ENCODE assay signal across 3 cellular contexts in genomic region chr1:11025618-11026017, GRCh38.
TF ChIP-seq lines count a peak whose summit lies in the region.

No MANE protein-coding gene starts in this region.

TF ChIP-seq in SK-N-SH treated with all-trans-retinoic acid at 6 μM for 48 hours, 23 proteins besides CTCF, POLR2A, EP300 and RAD21:
- TF ChIP-seq ZC3H10 (CRISPR knock-in tag; IDR thresholded peaks at IDR 0.05) (0 out of 2 replicates have a peak, but pooled peaks have one; percentile 20), TSHZ2 (CRISPR knock-in tag; IDR thresholded peaks at IDR 0.05) (no peak)

TF ChIP-seq in SK-N-SH, 30 proteins besides CTCF, POLR2A, EP300 and RAD21:
- TF ChIP-seq ELF1 (IDR thresholded peaks at IDR 0.05) (no peak), USF1 (IDR thresholded peaks at IDR 0.05; ENCODE audit: borderline replicate concordance, low read depth) (no peak), MXI1 (IDR thresholded peaks at IDR 0.05; ENCODE audit: low read depth, low read length) (no peak), REST (IDR thresholded peaks at IDR 0.05; ENCODE audit: low read depth, low read length) (no peak), JUND (IDR thresholded peaks at IDR 0.05) (no peak), NRF1 (IDR thresholded peaks at IDR 0.05; ENCODE audit: low read depth, low read length) (no peak), GATA2 (CRISPR knock-in tag; IDR thresholded peaks at IDR 0.05) (no peak), GABPA (IDR thresholded peaks at IDR 0.05; ENCODE audit: low read depth) (no peak), POLR2AphosphoS5 (IDR thresholded peaks at IDR 0.05; ENCODE audit: low read depth, low read length) (no peak), SIN3A (IDR thresholded peaks at IDR 0.05; ENCODE audit: borderline replicate concordance, low read depth, low read length) (no peak), MAX (IDR thresholded peaks at IDR 0.05; ENCODE audit: low read depth) (no peak), TEAD4 (IDR thresholded peaks at IDR 0.05; ENCODE audit: borderline replicate concordance, insufficient read depth) (no peak), RXRA (IDR thresholded peaks at IDR 0.05; ENCODE audit: borderline replicate concordance, low read depth) (no peak), SMC3 (IDR thresholded peaks at IDR 0.05; ENCODE audit: low read depth, low read length) (no peak), TAF1 (IDR thresholded peaks at IDR 0.05; ENCODE audit: borderline replicate concordance, low read depth, low read length) (no peak), EZH2phosphoT487 (IDR thresholded peaks at IDR 0.05; ENCODE audit: borderline replicate concordance, low read depth) (no peak), ZBTB33 (IDR thresholded peaks at IDR 0.05; ENCODE audit: borderline replicate concordance, low read depth) (no peak), FOXJ3 (CRISPR knock-in tag; IDR thresholded peaks at IDR 0.05) (no peak)

TF ChIP-seq in HepG2, 621 proteins besides CTCF, POLR2A, EP300 and RAD21:
- no peak for TF ChIP-seq MTF2 (CRISPR knock-in tag; IDR thresholded peaks at IDR 0.05; ENCODE audit: borderline replicate concordance)
- TF ChIP-seq POLR2AphosphoS5 (IDR thresholded peaks at IDR 0.05; ENCODE audit: low read depth, low read length): 0 out of 2 replicates have a peak, but pooled peaks have one; percentile 21
